17 cellular contexts compared by ENCODE assay signal in the genomic region with DNA sequence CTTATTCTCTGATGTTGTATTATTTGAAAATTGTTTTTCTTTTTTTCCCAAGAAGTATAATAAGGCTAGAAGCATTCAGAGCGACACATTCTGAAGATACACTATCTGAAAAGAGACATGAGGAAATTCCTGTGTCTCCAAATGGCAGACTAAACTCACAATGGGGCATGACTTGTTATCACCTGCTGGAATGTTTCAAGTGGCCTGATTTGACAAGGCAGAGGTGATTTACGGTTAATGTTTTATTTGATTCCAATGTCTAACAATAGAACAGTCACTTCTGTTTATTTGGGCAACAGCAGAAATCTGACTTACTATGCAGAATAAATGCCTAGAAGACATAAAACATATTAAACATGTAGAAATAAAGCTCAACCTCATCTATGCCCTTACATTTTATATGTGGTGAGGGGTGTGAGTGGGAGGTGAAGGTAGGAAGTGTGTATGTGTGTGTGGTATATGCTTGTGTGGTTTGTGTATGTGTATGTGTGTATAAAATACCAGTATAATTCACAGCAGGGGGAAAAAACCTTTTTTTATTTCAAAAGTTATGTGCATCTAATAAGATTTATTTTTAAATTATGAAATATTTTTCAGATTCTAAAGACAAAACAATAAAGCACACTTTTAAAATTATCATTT.
"Had no signal": no experiment of that assay in that cellular context is flagged by ENCODE, and none has a peak within 500 bp of the region (broad histone marks: within the 10 kb centered on the region; RNA-seq: fewer than 3 reads in every experiment).

No MANE protein-coding gene starts in this region.

- ATAC-seq: activated naive CD4-positive, alpha-beta T cell treated with anti-CD3 and anti-CD28 coated beads, Interleukin-2, amount 50 U/mL, for 72 hours; activated T-cell treated with anti-CD3 and anti-CD28 coated beads, Interleukin-2, amount 50 U/mL, for 72 hours; naive thymus-derived CD8-positive, alpha-beta T cell; stimulated activated effector memory CD8-positive, alpha-beta T cell treated with anti-CD3 and anti-CD28 coated beads, Interleukin-12 subunit alpha, Interleukin-12 subunit beta, amount 100 ng/mL, for 72 hours had no signal

- FAIRE-seq: keratinocyte had no signal

- H3K27me3 ChIP-seq: adrenal gland, sigmoid colon, stomach, testis had no signal

- DNase-seq: activated CD4-positive, alpha-beta T cell treated with anti-CD3 and anti-CD28 coated beads for 1 hour; activated CD4-positive, alpha-beta T cell treated with anti-CD3 and anti-CD28 coated beads, Interleukin-2, amount 50 U/mL, for 4 hours; activated gamma-delta T cell; activated T-cell treated with anti-CD3 and anti-CD28 coated beads, Interleukin-2, amount 50 U/mL, for 72 hours; adrenal gland; dermis blood vessel endothelial cell; effector memory CD4-positive, alpha-beta T cell; naive thymus-derived CD8-positive, alpha-beta T cell; sigmoid colon; stimulated activated CD4-positive, alpha-beta T cell treated with anti-CD3 and anti-CD28 coated beads, Interleukin-4, amount 100 ng/mL, for 24 hours; stomach; T-helper 2 cell; testis had no signal

- H3K4me1 ChIP-seq: adrenal gland, sigmoid colon, stomach, testis had no signal

- H3K9me3 ChIP-seq: adrenal gland, sigmoid colon, stomach, testis had no signal

- H3K4me3 ChIP-seq: adrenal gland, sigmoid colon, stomach, testis had no signal

- H3K27ac ChIP-seq: adrenal gland, sigmoid colon, stomach, testis, VCaP had no signal

- H3K36me3 ChIP-seq: adrenal gland, sigmoid colon, stomach had no signal
